ENCODE assay signal across 17 cellular contexts in the genomic region with DNA sequence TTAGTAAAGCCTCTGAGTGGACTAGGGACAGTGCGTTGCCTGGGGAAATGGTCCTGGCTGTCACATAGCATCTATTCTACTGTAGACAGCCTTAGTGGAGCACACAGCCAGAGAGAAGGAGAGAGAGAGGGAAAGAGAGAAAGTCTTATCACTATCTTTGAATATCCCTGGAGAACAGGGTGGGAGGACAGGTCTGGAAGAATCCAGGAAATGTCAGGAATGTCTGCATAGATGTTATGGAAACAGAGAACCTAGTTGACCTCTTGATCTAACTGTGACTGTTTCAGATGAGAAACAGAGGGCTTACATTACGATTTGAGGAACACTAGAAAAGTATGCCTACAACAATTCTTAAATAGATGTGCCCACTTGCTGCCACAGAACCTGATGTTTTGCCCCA.
"Had no signal": no experiment of that assay in that cellular context is flagged by ENCODE, and none has a peak within 500 bp of the region (broad histone marks: within the 10 kb centered on the region; RNA-seq: fewer than 3 reads in every experiment).

No MANE protein-coding gene starts in this region.

- H3K4me3 ChIP-seq: body of pancreas, heart right ventricle had no signal

- H3K4me3 Mint-ChIP-seq: activated B cell treated with CpG ODN at 0.5 μM for 24 hours; activated naive CD4-positive, alpha-beta T cell treated with anti-CD3 and anti-CD28 coated beads for 36 hours; activated naive CD8-positive, alpha-beta T cell treated with anti-CD3 and anti-CD28 coated beads, Interleukin-2, amount 10 ng/mL, durations not matched to agents 7 days and 5 days; activated T-cell treated with anti-CD3 and anti-CD28 coated beads, Interleukin-2, amount 50 U/mL, for 4 hours; dendritic cell treated with granulocyte-macrophage colony-stimulating factor and Interleukin-4, amounts not matched to agents 40 ng/mL and 50 ng/mL, for 4 days; T-helper 1 cell treated with Interleukin-12 subunit alpha and Interleukin-12 subunit beta and Interleukin-4 antibody, amounts not matched to agents 30 μg/mL and 1 μg/mL, for 36 hours had no signal

- H3K27me3 ChIP-seq: body of pancreas had no signal

- ATAC-seq: activated T-cell treated with anti-CD3 and anti-CD28 coated beads, Interleukin-2, amount 50 U/mL, for 4 hours; body of pancreas; heart right ventricle; sciatic nerve; stimulated activated naive CD8-positive, alpha-beta T cell treated with anti-CD3 and anti-CD28 coated beads, Interleukin-15, Interleukin-2, amounts not matched to agents 100 U/mL and 50 U/mL, for 24 hours had no signal

- H3K27me3 Mint-ChIP-seq: activated B cell treated with CpG ODN at 0.5 μM for 24 hours; activated naive CD8-positive, alpha-beta T cell treated with anti-CD3 and anti-CD28 coated beads, Interleukin-2, amount 10 ng/mL, durations not matched to agents 7 days and 5 days; dendritic cell treated with granulocyte-macrophage colony-stimulating factor and Interleukin-4, amounts not matched to agents 40 ng/mL and 50 ng/mL, for 4 days had no signal

- H3K4me1 Mint-ChIP-seq: activated B cell treated with CpG ODN at 0.5 μM for 24 hours; activated naive CD8-positive, alpha-beta T cell treated with anti-CD3 and anti-CD28 coated beads, Interleukin-2, amount 10 ng/mL, durations not matched to agents 7 days and 5 days had no signal

- H3K36me3 Mint-ChIP-seq: activated naive CD8-positive, alpha-beta T cell treated with anti-CD3 and anti-CD28 coated beads, Interleukin-2, amount 10 ng/mL, durations not matched to agents 7 days and 5 days had no signal

- DNase-seq: activated B cell treated with CpG ODN at 0.5 μM for 24 hours; activated CD4-positive, alpha-beta T cell treated with anti-CD3 and anti-CD28 coated beads for 4 hours; activated CD4-positive, alpha-beta T cell treated with anti-CD3 and anti-CD28 coated beads, Interleukin-2, amount 50 U/mL, for 48 hours; activated CD8-positive, alpha-beta memory T cell treated with anti-CD3 and anti-CD28 coated beads, Interleukin-2, amount 50 U/mL, for 48 hours; activated naive CD4-positive, alpha-beta T cell treated with anti-CD3 and anti-CD28 coated beads for 36 hours; activated naive CD8-positive, alpha-beta T cell treated with anti-CD3 and anti-CD28 coated beads, Interleukin-2, amount 10 ng/mL, durations not matched to agents 7 days and 5 days; activated T-cell treated with anti-CD3 and anti-CD28 coated beads, Interleukin-2, amount 50 U/mL, for 4 hours; body of pancreas; effector CD4-positive, alpha-beta T cell; heart right ventricle; nucleus accumbens; stimulated activated CD4-positive, alpha-beta T cell treated with anti-CD3 and anti-CD28 coated beads, Interleukin-4, amount 100 ng/mL, for 1 hour; stimulated activated naive CD8-positive, alpha-beta T cell treated with anti-CD3 and anti-CD28 coated beads, Interleukin-15, Interleukin-2, amounts not matched to agents 100 U/mL and 50 U/mL, for 24 hours; T1000 had no signal

- H3K36me3 ChIP-seq: heart right ventricle had no signal

- H3K27ac ChIP-seq: body of pancreas, heart right ventricle had no signal

- H3K27ac Mint-ChIP-seq: activated B cell treated with CpG ODN at 0.5 μM for 24 hours; activated naive CD4-positive, alpha-beta T cell treated with anti-CD3 and anti-CD28 coated beads for 36 hours; activated naive CD8-positive, alpha-beta T cell treated with anti-CD3 and anti-CD28 coated beads, Interleukin-2, amount 10 ng/mL, durations not matched to agents 7 days and 5 days; dendritic cell treated with granulocyte-macrophage colony-stimulating factor and Interleukin-4, amounts not matched to agents 40 ng/mL and 50 ng/mL, for 4 days; T-helper 1 cell treated with Interleukin-12 subunit alpha and Interleukin-12 subunit beta and Interleukin-4 antibody, amounts not matched to agents 30 μg/mL and 1 μg/mL, for 36 hours had no signal

- H3K9me3 Mint-ChIP-seq: activated B cell treated with CpG ODN at 0.5 μM for 24 hours; activated naive CD4-positive, alpha-beta T cell treated with anti-CD3 and anti-CD28 coated beads for 36 hours; activated naive CD8-positive, alpha-beta T cell treated with anti-CD3 and anti-CD28 coated beads, Interleukin-2, amount 10 ng/mL, durations not matched to agents 7 days and 5 days; dendritic cell treated with granulocyte-macrophage colony-stimulating factor and Interleukin-4, amounts not matched to agents 40 ng/mL and 50 ng/mL, for 4 days; T-helper 1 cell treated with Interleukin-12 subunit alpha and Interleukin-12 subunit beta and Interleukin-4 antibody, amounts not matched to agents 30 μg/mL and 1 μg/mL, for 36 hours had no signal

- H3K4me1 ChIP-seq: body of pancreas, heart right ventricle had no signal
